ENCODE assay signal across 24 cellular contexts in genomic region chr10:19144206-19144605, GRCh38.
"Had no signal": no experiment of that assay in that cellular context is flagged by ENCODE, and none has a peak within 500 bp of the region (broad histone marks: within the 10 kb centered on the region; RNA-seq: fewer than 3 reads in every experiment).

No MANE protein-coding gene starts in this region.

- H3K36me3 Mint-ChIP-seq: mesothelial cell of epicardium, naive B cell had no signal

- H3K27ac ChIP-seq: coronary artery, dorsolateral prefrontal cortex, epithelial cell of prostate, esophagus squamous epithelium, gastrocnemius medialis, heart right ventricle, left lung, lower lobe of right lung had no signal

- H3K9me3 Mint-ChIP-seq: endodermal cell, mesothelial cell of epicardium had no signal

- H3K27ac Mint-ChIP-seq: effector memory CD8-positive, alpha-beta T cell; endodermal cell; mesothelial cell of epicardium; naive B cell had no signal

- H3K9me3 ChIP-seq: esophagus squamous epithelium, gastrocnemius medialis, heart right ventricle, left lung, lower lobe of right lung, mucosa of descending colon had no signal

- H3K36me3 ChIP-seq: esophagus squamous epithelium, gastrocnemius medialis, heart right ventricle, left lung, lower lobe of right lung had no signal

- H3K4me1 Mint-ChIP-seq: endodermal cell, mesothelial cell of epicardium, naive B cell had no signal

- H3K4me1 ChIP-seq: esophagus squamous epithelium, gastrocnemius medialis, heart right ventricle, left lung, lower lobe of right lung had no signal

- H3K27me3 ChIP-seq: esophagus squamous epithelium, gastrocnemius medialis, heart right ventricle, left lung had no signal

- DNase-seq: dermis blood vessel endothelial cell; dorsolateral prefrontal cortex; effector CD4-positive, alpha-beta T cell; effector memory CD8-positive, alpha-beta T cell; endodermal cell; erythroblast; esophagus squamous epithelium; foreskin fibroblast; foreskin melanocyte; gastrocnemius medialis; glutamatergic neuron; head of caudate nucleus; heart right ventricle; hippocampal formation; left cardiac atrium; left lung; left ventricle myocardium superior; lower lobe of right lung; mesenchymal stem cell; mucosa of descending colon; naive B cell had no signal

- H3K27me3 Mint-ChIP-seq: effector memory CD8-positive, alpha-beta T cell; naive B cell had no signal

- H3K4me3 ChIP-seq: coronary artery, dorsolateral prefrontal cortex, esophagus squamous epithelium, gastrocnemius medialis, heart right ventricle, left lung, lower lobe of right lung, mucosa of descending colon had no signal

- H3K4me3 Mint-ChIP-seq: effector memory CD8-positive, alpha-beta T cell; endodermal cell; mesothelial cell of epicardium; naive B cell had no signal
